Comparison of ENCODE assay signal across 1 cellular context in the genomic region with DNA sequence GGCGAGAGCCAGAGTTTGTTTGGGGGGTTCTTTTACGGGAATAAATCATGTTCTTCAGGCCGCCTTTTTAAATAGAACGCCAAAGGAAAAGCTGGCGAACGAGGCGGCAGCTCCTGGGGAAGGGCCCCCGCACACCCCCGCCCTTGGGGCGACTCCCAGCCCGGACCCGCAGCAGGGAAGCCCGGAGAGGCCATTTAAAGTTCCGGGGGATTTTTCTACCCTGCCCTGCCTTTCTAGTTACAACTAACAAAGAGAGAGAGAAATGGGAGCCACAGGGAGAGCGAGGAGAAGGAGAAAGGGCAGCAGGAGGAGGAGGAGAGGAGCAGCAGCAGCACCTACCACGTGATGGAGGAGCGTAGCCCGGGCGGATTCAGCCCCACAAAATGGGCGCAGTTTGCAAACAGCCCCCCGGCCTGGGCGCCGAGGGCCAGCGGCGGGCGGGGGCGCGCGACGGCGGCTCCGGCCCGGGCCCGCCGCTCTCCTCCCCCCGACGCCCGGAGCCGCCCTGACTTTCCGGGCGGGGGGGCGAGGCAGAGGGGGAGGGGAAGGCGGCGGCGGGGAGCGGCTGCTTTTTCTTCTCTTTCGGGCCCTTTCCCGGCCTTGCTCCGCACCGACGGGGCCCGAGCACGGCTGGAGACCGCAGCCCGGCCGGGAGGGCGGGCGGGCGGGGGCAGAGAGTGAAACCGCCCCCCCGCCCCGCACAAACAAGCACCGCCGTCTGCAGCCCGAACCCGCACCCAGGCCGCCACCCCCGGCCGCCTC.
TF ChIP-seq lines count a peak whose summit lies in the region.

No MANE protein-coding gene starts in this region.

TF ChIP-seq in HepG2, 621 proteins besides CTCF, POLR2A, EP300 and RAD21 (continued from another document):
- TF ChIP-seq FIP1L1 (IDR thresholded peaks at IDR 0.05; ENCODE audit: borderline replicate concordance, insufficient read depth, low read depth, low read length), result no peak
- TF ChIP-seq, protein P1, sequence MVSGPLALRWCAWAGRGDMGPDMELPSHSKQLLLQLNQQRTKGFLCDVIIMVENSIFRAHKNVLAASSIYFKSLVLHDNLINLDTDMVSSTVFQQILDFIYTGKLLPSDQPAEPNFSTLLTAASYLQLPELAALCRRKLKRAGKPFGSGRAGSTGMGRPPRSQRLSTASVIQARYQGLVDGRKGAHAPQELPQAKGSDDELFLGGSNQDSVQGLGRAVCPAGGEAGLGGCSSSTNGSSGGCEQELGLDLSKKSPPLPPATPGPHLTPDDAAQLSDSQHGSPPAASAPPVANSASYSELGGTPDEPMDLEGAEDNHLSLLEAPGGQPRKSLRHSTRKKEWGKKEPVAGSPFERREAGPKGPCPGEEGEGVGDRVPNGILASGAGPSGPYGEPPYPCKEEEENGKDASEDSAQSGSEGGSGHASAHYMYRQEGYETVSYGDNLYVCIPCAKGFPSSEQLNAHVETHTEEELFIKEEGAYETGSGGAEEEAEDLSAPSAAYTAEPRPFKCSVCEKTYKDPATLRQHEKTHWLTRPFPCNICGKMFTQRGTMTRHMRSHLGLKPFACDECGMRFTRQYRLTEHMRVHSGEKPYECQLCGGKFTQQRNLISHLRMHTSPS (CRISPR knock-in tag; IDR thresholded peaks at IDR 0.05; ENCODE audit: low read depth), result no peak
- TF ChIP-seq, protein P2, sequence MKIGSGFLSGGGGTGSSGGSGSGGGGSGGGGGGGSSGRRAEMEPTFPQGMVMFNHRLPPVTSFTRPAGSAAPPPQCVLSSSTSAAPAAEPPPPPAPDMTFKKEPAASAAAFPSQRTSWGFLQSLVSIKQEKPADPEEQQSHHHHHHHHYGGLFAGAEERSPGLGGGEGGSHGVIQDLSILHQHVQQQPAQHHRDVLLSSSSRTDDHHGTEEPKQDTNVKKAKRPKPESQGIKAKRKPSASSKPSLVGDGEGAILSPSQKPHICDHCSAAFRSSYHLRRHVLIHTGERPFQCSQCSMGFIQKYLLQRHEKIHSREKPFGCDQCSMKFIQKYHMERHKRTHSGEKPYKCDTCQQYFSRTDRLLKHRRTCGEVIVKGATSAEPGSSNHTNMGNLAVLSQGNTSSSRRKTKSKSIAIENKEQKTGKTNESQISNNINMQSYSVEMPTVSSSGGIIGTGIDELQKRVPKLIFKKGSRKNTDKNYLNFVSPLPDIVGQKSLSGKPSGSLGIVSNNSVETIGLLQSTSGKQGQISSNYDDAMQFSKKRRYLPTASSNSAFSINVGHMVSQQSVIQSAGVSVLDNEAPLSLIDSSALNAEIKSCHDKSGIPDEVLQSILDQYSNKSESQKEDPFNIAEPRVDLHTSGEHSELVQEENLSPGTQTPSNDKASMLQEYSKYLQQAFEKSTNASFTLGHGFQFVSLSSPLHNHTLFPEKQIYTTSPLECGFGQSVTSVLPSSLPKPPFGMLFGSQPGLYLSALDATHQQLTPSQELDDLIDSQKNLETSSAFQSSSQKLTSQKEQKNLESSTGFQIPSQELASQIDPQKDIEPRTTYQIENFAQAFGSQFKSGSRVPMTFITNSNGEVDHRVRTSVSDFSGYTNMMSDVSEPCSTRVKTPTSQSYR (CRISPR knock-in tag; IDR thresholded peaks at IDR 0.05; ENCODE audit: borderline replicate concordance), result peak; percentile 46
